Comparison of ENCODE assay signal across 3 cellular contexts in the genomic region with DNA sequence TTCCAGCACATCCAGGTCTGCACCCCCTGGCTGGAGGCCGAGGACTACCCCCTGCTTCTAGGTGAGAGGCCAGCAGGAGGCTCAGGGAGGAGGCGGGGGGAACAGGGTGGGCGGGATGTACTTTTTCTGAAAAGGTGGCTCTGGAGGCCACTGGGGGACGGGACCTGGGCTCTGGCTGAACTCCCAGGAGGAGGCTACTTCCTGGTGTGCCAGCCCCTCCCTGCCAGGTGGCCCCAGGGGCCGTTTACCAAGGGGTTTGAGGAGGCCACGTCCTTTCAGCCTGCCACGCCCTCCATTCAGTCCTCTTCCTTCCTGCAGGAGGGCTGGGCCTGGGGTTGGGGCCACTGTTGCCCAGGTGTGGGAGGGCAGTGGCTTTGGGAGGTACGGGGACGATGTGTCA. TPM values are rescaled to one million over a fixed set of nuclear protein-coding genes. Genes with fewer than 3 reads are reported as not detected.
"Had no signal": no experiment of that assay in that cellular context is flagged by ENCODE, and none has a peak within 500 bp of the region (broad histone marks: within the 10 kb centered on the region; RNA-seq: fewer than 3 reads in every experiment).

No MANE protein-coding gene starts in this region.

RNA-seq across cellular contexts. Expression of a gene that starts 15.2 kb away (rescaled TPM):
- total RNA-seq: PC-3, RPMI7951, SJCRH30 had no signal
